Comparison of ENCODE assay signal across 13 cellular contexts in the genomic region with DNA sequence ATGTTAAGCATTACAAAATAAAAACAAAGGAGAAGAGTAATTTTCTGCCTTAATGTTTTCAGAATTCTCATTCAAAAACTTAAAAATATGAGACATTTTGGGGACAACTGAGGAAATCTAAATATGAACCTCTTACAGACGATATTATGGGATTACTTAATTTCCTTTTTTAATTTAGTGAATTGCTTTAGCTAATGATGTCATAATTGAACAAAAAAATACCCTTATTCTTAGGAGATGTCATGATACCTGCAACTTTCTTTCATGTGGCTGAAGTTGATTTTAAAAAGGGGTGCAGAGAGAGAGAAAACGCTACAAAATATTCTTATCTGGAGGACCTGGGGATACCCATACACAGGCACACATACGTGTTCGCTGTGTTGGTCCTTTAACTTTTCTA.
DNase-seq lines count a peak whose midpoint lies in the region; ATAC-seq and TF ChIP-seq lines count a peak whose summit lies in the region.
"Had no signal": no experiment of that assay in that cellular context is flagged by ENCODE, and none has a peak within 500 bp of the region (broad histone marks: within the 10 kb centered on the region; RNA-seq: fewer than 3 reads in every experiment).

No MANE protein-coding gene starts in this region.

- H3K4me1 Mint-ChIP-seq in endothelial cell (ENCODE audit: unreplicated experiment) (peaks cover 75% of the 10 kb centered on the region), nephron progenitor cell (peaks cover 31% of the 10 kb centered on the region)
- H3K4me1 Mint-ChIP-seq: CD4-positive, alpha-beta memory T cell had no signal

- H3K9me3 Mint-ChIP-seq in endothelial cell (ENCODE audit: unreplicated experiment) (no peaks in the 10 kb centered on the region), nephron progenitor cell (no peaks in the 10 kb centered on the region)

- ATAC-seq in GM21381 (IDR thresholded peaks at IDR 0.05; ENCODE audit: unreplicated experiment) (no peak), GM19328 (IDR thresholded peaks at IDR 0.05; ENCODE audit: unreplicated experiment) (no peak)
- ATAC-seq: GM12878 had no signal

- CTCF ChIA-PET in HEK293 (lab: Yijun Ruan, JAX) = interaction anchor here (1.2 to 1.4 kb wide), 2 partner anchors 11 to 13 kb away, joined by 3 to 5 read pairs; no protein-coding TSS in a partner anchor

- DNase-seq in endothelial cell (ENCODE audit: low spot score) (no peak), nephron progenitor cell (no peak)
- DNase-seq: Caco-2; CD4-positive, alpha-beta memory T cell; DMS153; DND-41; GM23248; HCEC 1CT had no signal

- H3K36me3 ChIP-seq in HEK293 (ENCODE audit: control insufficient read depth in 2 of 2, insufficient read depth in 1 of 2, low read length in 2 of 2) (peaks cover 0 to 14% of the 10 kb centered on the region in 2 experiments; a peak in 1 of 3 replicates), KOPT-K1 (ENCODE audit: insufficient read depth, low read length) (no peaks in the 10 kb centered on the region)

- H3K4me3 ChIP-seq in HEK293 (ENCODE audit: low read depth, low read length) = no peak overlapping the region
- H3K4me3 ChIP-seq: GM12878, GM23248 had no signal

- POLR2A ChIA-PET in HEK293 (lab: Yijun Ruan, JAX) = no interaction called here

- H3K27me3 Mint-ChIP-seq in endothelial cell (ENCODE audit: unreplicated experiment) (peaks cover 6% of the 10 kb centered on the region), nephron progenitor cell (ENCODE audit: low read depth, poor library complexity) (peaks cover 2% of the 10 kb centered on the region)
- H3K27me3 Mint-ChIP-seq: CD4-positive, alpha-beta memory T cell had no signal

- H3K36me3 Mint-ChIP-seq in endothelial cell (ENCODE audit: low read depth, unreplicated experiment) = peaks cover 73% of the 10 kb centered on the region
- H3K36me3 Mint-ChIP-seq in nephron progenitor cell (ENCODE audit: low read depth) = peaks cover 88% of the 10 kb centered on the region
- H3K36me3 Mint-ChIP-seq: CD4-positive, alpha-beta memory T cell had no signal

- H3K9me3 ChIP-seq in HEK293 (ENCODE audit: control insufficient read depth, insufficient read depth, low read depth, low read length) = no peaks in the 10 kb centered on the region
- peaks cover 5% of the 10 kb centered on the region for H3K9me3 ChIP-seq in KOPT-K1 (ENCODE audit: insufficient read depth, low read length, poor library complexity, severe bottlenecking)
- H3K9me3 ChIP-seq: Caco-2 had no signal

- H3K27ac ChIP-seq in HEK293 (ENCODE audit: extremely low read depth, low read depth, low read length) (no peak overlapping the region), KOPT-K1 (ENCODE audit: low read depth, low read length, poor library complexity, severe bottlenecking) (peak overlapping the region; percentile 20)
- H3K27ac ChIP-seq: GM23248 had no signal

- no peaks in the 10 kb centered on the region for H3K4me1 ChIP-seq in HEK293 (ENCODE audit: control insufficient read depth, insufficient read depth, low read length)
- H3K4me1 ChIP-seq: Caco-2 had no signal

- TF ChIP-seq CTCF in HEK293 (tag by site-specific recombination; IDR thresholded peaks at IDR 0.05) = no peak
- TF ChIP-seq CTCF in endothelial cell (IDR thresholded peaks at IDR 0.05; ENCODE audit: unreplicated experiment) = no peak
- TF ChIP-seq CTCF in nephron progenitor cell (IDR thresholded peaks at IDR 0.05) = no peak

- H3K27ac Mint-ChIP-seq in endothelial cell (ENCODE audit: unreplicated experiment) (peak overlapping the region; percentile 88), nephron progenitor cell (peak overlapping the region; percentile 62)
- H3K27ac Mint-ChIP-seq: CD4-positive, alpha-beta memory T cell had no signal

- H3K4me3 Mint-ChIP-seq in endothelial cell (ENCODE audit: unreplicated experiment) (peak overlapping the region; percentile 60), nephron progenitor cell (no peak overlapping the region)
- H3K4me3 Mint-ChIP-seq: CD4-positive, alpha-beta memory T cell had no signal

TF ChIP-seq in HEK293, 187 proteins besides CTCF, POLR2A, EP300 and RAD21:
- TF ChIP-seq ATF2 (tag by site-specific recombination; IDR thresholded peaks at IDR 0.05; ENCODE audit: low read depth) = peak; percentile 52
- no peak for TF ChIP-seq ZNF747 (tag by site-specific recombination; IDR thresholded peaks at IDR 0.05)
